In the genomic region with DNA sequence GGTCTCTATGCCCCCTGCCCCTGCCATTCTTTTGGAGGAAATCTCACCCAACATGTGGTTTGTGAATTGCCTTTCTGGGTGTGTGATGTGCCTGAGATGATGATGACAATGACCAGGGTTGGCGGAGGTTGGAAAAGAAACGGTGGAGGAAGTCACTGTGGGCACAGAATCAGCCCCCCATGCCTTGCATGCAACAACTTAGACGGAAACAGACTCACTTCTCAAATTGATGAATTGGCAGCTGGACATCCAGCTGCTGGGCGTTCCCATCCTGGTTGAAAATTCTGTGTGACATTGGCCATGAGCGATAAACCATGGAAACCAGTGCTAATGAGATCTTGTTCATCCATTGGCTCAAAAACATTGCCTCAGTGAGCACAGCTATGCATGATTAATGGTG, we compare ENCODE assay signal across 33 cellular contexts.
"Had no signal": no experiment of that assay in that cellular context is flagged by ENCODE, and none has a peak within 500 bp of the region (broad histone marks: within the 10 kb centered on the region; RNA-seq: fewer than 3 reads in every experiment).

No MANE protein-coding gene starts in this region.

- ATAC-seq: activated CD8-positive, alpha-beta T cell treated with anti-CD3 and anti-CD28 coated beads for 36 hours; activated T-cell treated with anti-CD3 and anti-CD28 coated beads, Interleukin-2, amount 50 U/mL, for 72 hours; activated T-helper 17 cell treated with anti-CD3 and anti-CD28 coated beads, Interleukin-2, amount 50 U/mL, for 72 hours had no signal

- H3K9me3 Mint-ChIP-seq: activated CD8-positive, alpha-beta T cell treated with anti-CD3 and anti-CD28 coated beads for 36 hours; activated naive CD8-positive, alpha-beta T cell treated with anti-CD3 and anti-CD28 coated beads for 36 hours; activated T-cell treated with anti-CD3 and anti-CD28 coated beads, Interleukin-2, amount 50 U/mL, for 72 hours; activated T-helper 17 cell treated with anti-CD3 and anti-CD28 coated beads, Interleukin-2, amount 50 U/mL, for 72 hours had no signal

- H3K27me3 Mint-ChIP-seq: activated naive CD8-positive, alpha-beta T cell treated with anti-CD3 and anti-CD28 coated beads for 36 hours had no signal

- FAIRE-seq: RCC 7860 had no signal

- H3K27ac ChIP-seq: PC-9, RWPE1, SJCRH30, SK-N-MC, WERI-Rb-1 had no signal

- H3K4me3 Mint-ChIP-seq: activated CD8-positive, alpha-beta T cell treated with anti-CD3 and anti-CD28 coated beads for 36 hours; activated naive CD8-positive, alpha-beta T cell treated with anti-CD3 and anti-CD28 coated beads for 36 hours; activated T-cell treated with anti-CD3 and anti-CD28 coated beads, Interleukin-2, amount 50 U/mL, for 72 hours; activated T-helper 17 cell treated with anti-CD3 and anti-CD28 coated beads, Interleukin-2, amount 50 U/mL, for 72 hours had no signal

- H3K27me3 ChIP-seq: SJCRH30 had no signal

- H3K27ac Mint-ChIP-seq: activated CD8-positive, alpha-beta T cell treated with anti-CD3 and anti-CD28 coated beads for 36 hours; activated naive CD8-positive, alpha-beta T cell treated with anti-CD3 and anti-CD28 coated beads for 36 hours; activated T-cell treated with anti-CD3 and anti-CD28 coated beads, Interleukin-2, amount 50 U/mL, for 72 hours; activated T-helper 17 cell treated with anti-CD3 and anti-CD28 coated beads, Interleukin-2, amount 50 U/mL, for 72 hours had no signal

- H3K9me3 ChIP-seq: SJCRH30 had no signal

- H3K36me3 ChIP-seq: SJCRH30, WERI-Rb-1 had no signal

- H3K4me1 Mint-ChIP-seq: activated naive CD8-positive, alpha-beta T cell treated with anti-CD3 and anti-CD28 coated beads for 36 hours; activated T-helper 17 cell treated with anti-CD3 and anti-CD28 coated beads, Interleukin-2, amount 50 U/mL, for 72 hours had no signal

- H3K4me1 ChIP-seq: SJCRH30 had no signal

- H3K4me3 ChIP-seq: PC-9, SJCRH30, SK-N-MC had no signal

- H3K36me3 Mint-ChIP-seq: activated naive CD8-positive, alpha-beta T cell treated with anti-CD3 and anti-CD28 coated beads for 36 hours had no signal

- DNase-seq: activated CD4-positive, alpha-beta T cell treated with anti-CD3 and anti-CD28 coated beads for 1 hour; activated CD4-positive, alpha-beta T cell treated with anti-CD3 and anti-CD28 coated beads for 48 hours; activated CD4-positive, CD25-positive, alpha-beta regulatory T cell; activated CD8-positive, alpha-beta T cell treated with anti-CD3 and anti-CD28 coated beads for 36 hours; activated effector memory CD4-positive, alpha-beta T cell treated with anti-CD3 and anti-CD28 coated beads, Interleukin-2, amount 50 U/mL, for 16 hours; activated naive CD4-positive, alpha-beta T cell; activated naive CD4-positive, alpha-beta T cell treated with anti-CD3 and anti-CD28 coated beads, Interleukin-2, amount 50 U/mL, for 16 hours; activated naive CD8-positive, alpha-beta T cell treated with anti-CD3 and anti-CD28 coated beads for 36 hours; activated T-cell treated with anti-CD3 and anti-CD28 coated beads, Interleukin-2, amount 50 U/mL, for 1 hour; activated T-cell treated with anti-CD3 and anti-CD28 coated beads, Interleukin-2, amount 50 U/mL, for 72 hours; amniotic stem cell; aorta; caudate nucleus; cerebellar nuclear complex; Karpas-422; NCI-H1105; NCI-H1417 treated with DMSO at 0.1 percent for 48 hours; NCI-H1694; NCI-H1930; NCI-H2081 treated with DMSO at 0.1 percent for 48 hours; NCI-H345; NCI-H524 treated with DMSO at 0.1 percent for 48 hours; NCI-H748 treated with DMSO at 0.1 percent for 48 hours; NK-92 treated with Interleukin-12 subunit alpha and Interleukin-12 subunit beta, amount 100 ng/mL, for 24 hours; PC-9; SHP77; SJCRH30; T1000; WERI-Rb-1 had no signal
